Comparison of ENCODE assay signal across 23 cellular contexts in the genomic region with DNA sequence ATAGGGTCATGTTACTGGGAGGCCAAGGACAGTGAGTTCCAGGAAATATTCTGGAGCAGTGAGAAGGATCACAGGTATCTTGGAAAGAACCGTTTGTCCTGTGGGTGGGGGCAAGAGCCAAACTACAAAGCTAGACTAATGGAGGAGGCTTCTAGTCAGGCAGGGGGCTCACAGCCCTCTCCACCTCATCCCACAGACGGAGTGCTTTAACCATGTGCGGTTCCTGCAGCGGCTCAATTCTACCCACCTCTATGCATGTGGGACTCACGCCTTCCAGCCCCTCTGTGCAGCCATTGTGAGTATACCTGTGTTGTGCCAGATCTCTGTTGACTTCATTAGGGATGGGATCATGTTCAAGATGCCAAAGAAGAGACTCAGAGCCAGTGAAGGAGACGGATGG. TPM values are rescaled to one million over a fixed set of nuclear protein-coding genes. Genes with fewer than 3 reads are reported as not detected.
DNase-seq lines count a peak whose midpoint lies in the region; ATAC-seq and TF ChIP-seq lines count a peak whose summit lies in the region.
"Had no signal": no experiment of that assay in that cellular context is flagged by ENCODE, and none has a peak within 500 bp of the region (broad histone marks: within the 10 kb centered on the region; RNA-seq: fewer than 3 reads in every experiment).

No MANE protein-coding gene starts in this region.

- H3K27ac Mint-ChIP-seq in effector memory CD8-positive, alpha-beta T cell, result peak overlapping the region; percentile 25 to 62

- no peak overlapping the region for H3K4me3 ChIP-seq in vagina
- H3K4me3 ChIP-seq: Peyer's patch had no signal

- no peak overlapping the region for H3K27ac ChIP-seq in vagina
- H3K27ac ChIP-seq: KMS-11, Peyer's patch had no signal

- no peaks in the 10 kb centered on the region for H3K9me3 Mint-ChIP-seq in effector memory CD8-positive, alpha-beta T cell
- H3K9me3 Mint-ChIP-seq: CD8-positive, alpha-beta memory T cell had no signal

- peaks cover 19% of the 10 kb centered on the region for H3K36me3 Mint-ChIP-seq in effector memory CD8-positive, alpha-beta T cell (ENCODE audit: insufficient read depth)

- no peaks in the 10 kb centered on the region for H3K27me3 Mint-ChIP-seq in effector memory CD8-positive, alpha-beta T cell
- H3K27me3 Mint-ChIP-seq: CD8-positive, alpha-beta memory T cell had no signal

- H3K27me3 ChIP-seq in vagina, result no peaks in the 10 kb centered on the region
- H3K27me3 ChIP-seq: Peyer's patch had no signal

- intact Hi-C loops in sciatic nerve (cut with DNase I) (no loop called here), vagina (cut with DNase I) (no loop called here)

- no peaks in the 10 kb centered on the region for H3K4me1 ChIP-seq in vagina

- no peak overlapping the region for H3K4me3 Mint-ChIP-seq in effector memory CD8-positive, alpha-beta T cell
- H3K4me3 Mint-ChIP-seq: CD8-positive, alpha-beta memory T cell had no signal

- ATAC-seq in effector memory CD8-positive, alpha-beta T cell (replicated peaks), result no peak
- no peak for ATAC-seq in sciatic nerve
- ATAC-seq in stimulated activated naive CD8-positive, alpha-beta T cell treated with anti-CD3 and anti-CD28 coated beads, Interleukin-15, Interleukin-2, amounts not matched to agents 100 U/mL and 50 U/mL, for 24 hours, result no peak

- no peaks in the 10 kb centered on the region for H3K9me3 ChIP-seq in vagina
- H3K9me3 ChIP-seq: Peyer's patch had no signal

- no peak for TF ChIP-seq POLR2A in vagina (IDR thresholded peaks at IDR 0.05)

- peaks cover 0 to 2% of the 10 kb centered on the region in 2 donors for H3K4me1 Mint-ChIP-seq in effector memory CD8-positive, alpha-beta T cell (ENCODE audit: low read depth in 2 of 2)
- H3K4me1 Mint-ChIP-seq: CD8-positive, alpha-beta memory T cell had no signal

- peak; percentile 17 for DNase-seq in activated CD8-positive, alpha-beta memory T cell treated with anti-CD3 and anti-CD28 coated beads for 24 hours
- DNase-seq in activated CD8-positive, alpha-beta memory T cell treated with anti-CD3 and anti-CD28 coated beads, Interleukin-2, amount 50 U/mL, for 4 hours, result no peak
- DNase-seq in effector memory CD8-positive, alpha-beta T cell, result no peak
- peak; percentile 12 for DNase-seq in sciatic nerve (ENCODE audit: low spot score)
- DNase-seq in vagina (ENCODE audit: extremely low spot score in 2 of 2), result peak; percentile 25 to 49
- DNase-seq in stimulated activated naive CD8-positive, alpha-beta T cell treated with anti-CD3 and anti-CD28 coated beads, Interleukin-15, Interleukin-2, amounts not matched to agents 100 U/mL and 50 U/mL, for 24 hours, result no peak
- DNase-seq in stimulated activated CD4-positive, alpha-beta T cell treated with anti-CD3 and anti-CD28 coated beads, Interleukin-1b, Interleukin-23, amount 100 ng/mL, for 48 hours, result no peak
- no peak for DNase-seq in NCI-H1694 (lab: John Stamatoyannopoulos, UW)
- DNase-seq: 8988T; AML-193; C1 segment of cervical spinal cord; Calu3; CD8-positive, alpha-beta memory T cell; DMS153; IMR-90; NCI-H1092 treated with DMSO at 0.1 percent for 48 hours; NCI-H1436 treated with DMSO at 0.1 percent for 48 hours; NCI-H2081; NCI-H2171 treated with DMSO at 0.1 percent for 48 hours; NCI-H524 treated with DMSO at 0.1 percent for 48 hours; NCI-H82 had no signal

- H3K36me3 ChIP-seq in vagina, result no peaks in the 10 kb centered on the region

- no peak for TF ChIP-seq CTCF in vagina (IDR thresholded peaks at IDR 0.05)

RNA-seq across cellular contexts. Expression of gene SEMA4G, which starts 8.1 kb away (rescaled TPM):
- total RNA-seq in sciatic nerve (15.3 TPM), vagina (6.4 TPM)

RNA-seq across cellular contexts. Expression of gene MRPL43, which starts 9.9 kb away (rescaled TPM):
- total RNA-seq in sciatic nerve, result 84.8 TPM
- total RNA-seq in vagina, result 85.4 TPM

RNA-seq across cellular contexts. Expression of gene TWNK, which starts 9.9 kb away (rescaled TPM):
- total RNA-seq in sciatic nerve (5.9 TPM), vagina (5.2 TPM)

RNA-seq across cellular contexts. Expression of gene LZTS2, which starts 22.2 kb away (rescaled TPM):
- 78.6 TPM for total RNA-seq in sciatic nerve
- total RNA-seq in vagina, result 99.4 TPM

RNA-seq across cellular contexts. Expression of gene PDZD7, which starts 53.5 kb away (rescaled TPM):
- total RNA-seq in sciatic nerve (3.8 TPM), vagina (1.5 TPM)

Comparison
In these comparisons a context has a peak if more than half of its experiments do, and no peak if none do; other contexts are left out.
1. DNase-seq: peak in activated CD8-positive, alpha-beta memory T cell treated with anti-CD3 and anti-CD28 coated beads for 24 hours (single experiment), sciatic nerve (single experiment) and vagina (2 of 2); none in activated CD8-positive, alpha-beta memory T cell treated with anti-CD3 and anti-CD28 coated beads, Interleukin-2, amount 50 U/mL, for 4 hours (single experiment), effector memory CD8-positive, alpha-beta T cell (0 of 3), stimulated activated naive CD8-positive, alpha-beta T cell treated with anti-CD3 and anti-CD28 coated beads, Interleukin-15, Interleukin-2, amounts not matched to agents 100 U/mL and 50 U/mL, for 24 hours (single experiment), stimulated activated CD4-positive, alpha-beta T cell treated with anti-CD3 and anti-CD28 coated beads, Interleukin-1b, Interleukin-23, amount 100 ng/mL, for 48 hours (single experiment) and NCI-H1694 (single experiment).